Comparison of ENCODE assay signal across 25 cellular contexts in the genomic region with DNA sequence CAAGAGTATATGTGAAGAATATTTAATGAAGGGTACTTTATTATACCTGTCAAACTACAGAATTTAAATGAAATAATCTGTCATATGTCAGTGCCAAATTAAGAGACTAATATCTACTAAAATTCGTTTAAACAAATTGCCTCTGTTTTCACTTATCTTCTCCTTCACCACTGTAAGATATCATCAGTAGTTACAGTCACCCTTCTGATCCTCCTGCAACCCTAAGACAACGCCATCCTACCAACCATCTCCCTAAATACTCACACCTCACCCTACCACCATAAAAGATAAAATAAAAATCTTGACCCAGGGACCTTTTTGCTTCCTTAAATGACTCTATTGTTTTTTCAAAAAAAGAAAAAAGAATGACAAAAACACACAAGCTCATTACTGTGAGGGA. TPM values are rescaled to one million over a fixed set of nuclear protein-coding genes. Genes with fewer than 3 reads are reported as not detected.
DNase-seq lines count a peak whose midpoint lies in the region; ATAC-seq and TF ChIP-seq lines count a peak whose summit lies in the region.
"Had no signal": no experiment of that assay in that cellular context is flagged by ENCODE, and none has a peak within 500 bp of the region (broad histone marks: within the 10 kb centered on the region; RNA-seq: fewer than 3 reads in every experiment).

No MANE protein-coding gene starts in this region.

- no peak overlapping the region for H3K4me3 Mint-ChIP-seq in activated CD8-positive, alpha-beta T cell treated with anti-CD3 and anti-CD28 coated beads for 36 hours
- H3K4me3 Mint-ChIP-seq in activated CD8-positive, alpha-beta T cell treated with anti-CD3 and anti-CD28 coated beads, Interleukin-2, amount 10 ng/mL, durations not matched to agents 7 days and 5 days = no peak overlapping the region
- H3K4me3 Mint-ChIP-seq in CD4-positive, alpha-beta T cell = no peak overlapping the region
- H3K4me3 Mint-ChIP-seq in glutamatergic neuron (ENCODE audit: unreplicated experiment) = no peak overlapping the region
- H3K4me3 Mint-ChIP-seq: activated B cell treated with CpG ODN at 0.5 μM for 24 hours, memory B cell had no signal

- 58% methylated on average over 2 of the region's 2 CpGs for WGBS in SK-N-SH (ENCODE audit: low lambda C conversion rate)

- TF ChIP-seq EP300 in SK-N-SH (IDR thresholded peaks at IDR 0.05; ENCODE audit: borderline replicate concordance in 1 of 2, low read depth in 1 of 2, low read length in 1 of 2) = peak in 1 of 2 experiments; percentile 58; a peak in 2 of 4 replicates

- peaks cover 68% of the 10 kb centered on the region; the same call in 1 of the 2 replicates for H4K20me1 ChIP-seq in SK-N-SH (ENCODE audit: insufficient read depth)

- no peak for TF ChIP-seq CTCF in activated CD8-positive, alpha-beta T cell treated with anti-CD3 and anti-CD28 coated beads for 36 hours (IDR thresholded peaks at IDR 0.05)
- TF ChIP-seq CTCF in CD4-positive, alpha-beta T cell (IDR thresholded peaks at IDR 0.05) = no peak
- TF ChIP-seq CTCF in SK-N-SH (IDR thresholded peaks at IDR 0.05) = no peak
- no peak for TF ChIP-seq CTCF in glutamatergic neuron (IDR thresholded peaks at IDR 0.05; ENCODE audit: partially characterized antibody, unreplicated experiment)

- H3K9me2 ChIP-seq in SK-N-SH = no peaks in the 10 kb centered on the region

- no peak overlapping the region for H2AFZ ChIP-seq in SK-N-SH (ENCODE audit: low read depth)

- POLR2A ChIA-PET in activated CD8-positive, alpha-beta T cell treated with anti-CD3 and anti-CD28 coated beads for 36 hours (lab: Charles Lee) = interaction anchor here (0.9 kb wide), 1 partner anchor 68 kb away, joined by 3 read pairs; no protein-coding TSS in a partner anchor
- POLR2A ChIA-PET in activated CD8-positive, alpha-beta T cell treated with anti-CD3 and anti-CD28 coated beads, Interleukin-2, amount 10 ng/mL, durations not matched to agents 7 days and 5 days (lab: Charles Lee) = no interaction called here
- POLR2A ChIA-PET in CD4-positive, alpha-beta T cell (lab: Charles Lee) = no interaction called here
- POLR2A ChIA-PET in SK-N-SH (lab: Yijun Ruan, JAX) = no interaction called here

- no peak for TF ChIP-seq RAD21 in SK-N-SH (IDR thresholded peaks at IDR 0.05; ENCODE audit: low read length)

- DNase-seq in activated CD8-positive, alpha-beta T cell treated with anti-CD3 and anti-CD28 coated beads for 36 hours = no peak
- DNase-seq in activated CD8-positive, alpha-beta T cell treated with anti-CD3 and anti-CD28 coated beads, Interleukin-2, amount 10 ng/mL, durations not matched to agents 7 days and 5 days = no peak
- no peak for DNase-seq in CD4-positive, alpha-beta T cell
- DNase-seq in SK-N-SH (no peak), glutamatergic neuron (no peak), ureter (ENCODE audit: low spot score) (no peak), RPMI8226 (no peak)
- DNase-seq: activated B cell treated with CpG ODN at 0.5 μM for 24 hours; activated T-cell treated with anti-CD3 and anti-CD28 coated beads, Interleukin-2, amount 50 U/mL, for 1 hour; Caco-2; DND-41; GOT3; head of caudate nucleus; NCI-H146; NCI-H510A treated with DMSO at 0.1 percent for 48 hours; NK-92 treated with Interleukin-12 subunit alpha and Interleukin-12 subunit beta, amount 100 ng/mL, for 24 hours; nucleus accumbens; SJCRH30; stimulated activated CD4-positive, alpha-beta T cell treated with anti-CD3 and anti-CD28 coated beads, Interleukin-1b, Interleukin-23, amount 100 ng/mL, for 48 hours; upper lobe of left lung had no signal

- peak overlapping the region; percentile 58 for H3K27ac Mint-ChIP-seq in activated CD8-positive, alpha-beta T cell treated with anti-CD3 and anti-CD28 coated beads for 36 hours
- H3K27ac Mint-ChIP-seq in activated CD8-positive, alpha-beta T cell treated with anti-CD3 and anti-CD28 coated beads, Interleukin-2, amount 10 ng/mL, durations not matched to agents 7 days and 5 days = no peak overlapping the region
- peak overlapping the region; percentile 32 for H3K27ac Mint-ChIP-seq in CD4-positive, alpha-beta T cell
- H3K27ac Mint-ChIP-seq in glutamatergic neuron (ENCODE audit: unreplicated experiment) = peak overlapping the region; percentile 11
- H3K27ac Mint-ChIP-seq: activated B cell treated with CpG ODN at 0.5 μM for 24 hours, memory B cell had no signal

- H3K27me3 Mint-ChIP-seq in activated CD8-positive, alpha-beta T cell treated with anti-CD3 and anti-CD28 coated beads for 36 hours = no peaks in the 10 kb centered on the region
- no peaks in the 10 kb centered on the region for H3K27me3 Mint-ChIP-seq in activated CD8-positive, alpha-beta T cell treated with anti-CD3 and anti-CD28 coated beads, Interleukin-2, amount 10 ng/mL, durations not matched to agents 7 days and 5 days (ENCODE audit: low read depth)
- no peaks in the 10 kb centered on the region for H3K27me3 Mint-ChIP-seq in CD4-positive, alpha-beta T cell
- H3K27me3 Mint-ChIP-seq in glutamatergic neuron (ENCODE audit: unreplicated experiment) = peaks cover 4% of the 10 kb centered on the region
- H3K27me3 Mint-ChIP-seq: activated B cell treated with CpG ODN at 0.5 μM for 24 hours, memory B cell had no signal

- no peaks in the 10 kb centered on the region for H3K36me3 ChIP-seq in SK-N-SH (replicated peaks in 1 of 2; ENCODE audit: control insufficient read depth in 1 of 2, insufficient read depth in 2 of 2, low read length in 1 of 2)
- H3K36me3 ChIP-seq: upper lobe of left lung had no signal

- intact Hi-C loops in activated CD8-positive, alpha-beta T cell treated with anti-CD3 and anti-CD28 coated beads for 36 hours (cut with micrococcal nuclease) = no loop called here
- intact Hi-C loops in CD4-positive, alpha-beta T cell (cut with DNase I, micrococcal nuclease) = no loop called here

- H3K4me3 ChIP-seq in SK-N-SH (ENCODE audit: low read depth in 2 of 2, low read length in 1 of 2) = no peak overlapping the region
- H3K4me3 ChIP-seq: SJCRH30, skin epidermis, upper lobe of left lung had no signal

- H3F3A ChIP-seq in SK-N-SH (replicated peaks; ENCODE audit: insufficient read depth) = peaks cover 3% of the 10 kb centered on the region

- H3K4me2 ChIP-seq in SK-N-SH = no peak overlapping the region

- H3K9ac ChIP-seq in SK-N-SH = no peak overlapping the region

- H3K27me3 ChIP-seq in CD4-positive, alpha-beta T cell (ENCODE audit: control insufficient read depth, insufficient read depth, low read length) = no peaks in the 10 kb centered on the region
- H3K27me3 ChIP-seq in SK-N-SH (ENCODE audit: insufficient read depth) = no peaks in the 10 kb centered on the region
- H3K27me3 ChIP-seq: SJCRH30, upper lobe of left lung had no signal

- peaks cover 21% of the 10 kb centered on the region for H3K36me3 Mint-ChIP-seq in activated CD8-positive, alpha-beta T cell treated with anti-CD3 and anti-CD28 coated beads for 36 hours (ENCODE audit: low read depth)
- H3K36me3 Mint-ChIP-seq in activated CD8-positive, alpha-beta T cell treated with anti-CD3 and anti-CD28 coated beads, Interleukin-2, amount 10 ng/mL, durations not matched to agents 7 days and 5 days (ENCODE audit: low read depth) = peaks cover 32% of the 10 kb centered on the region
- H3K36me3 Mint-ChIP-seq in CD4-positive, alpha-beta T cell (ENCODE audit: low read depth) = peaks cover 10% of the 10 kb centered on the region
- H3K36me3 Mint-ChIP-seq in glutamatergic neuron (ENCODE audit: unreplicated experiment) = peaks cover 8% of the 10 kb centered on the region

- peaks cover 46% of the 10 kb centered on the region for H3K4me1 Mint-ChIP-seq in activated CD8-positive, alpha-beta T cell treated with anti-CD3 and anti-CD28 coated beads for 36 hours (ENCODE audit: low read depth)
- H3K4me1 Mint-ChIP-seq in activated CD8-positive, alpha-beta T cell treated with anti-CD3 and anti-CD28 coated beads, Interleukin-2, amount 10 ng/mL, durations not matched to agents 7 days and 5 days (ENCODE audit: low read depth) = peaks cover 48% of the 10 kb centered on the region
- H3K4me1 Mint-ChIP-seq in CD4-positive, alpha-beta T cell (ENCODE audit: low read depth) = peaks cover 30% of the 10 kb centered on the region
- peaks cover 23% of the 10 kb centered on the region for H3K4me1 Mint-ChIP-seq in glutamatergic neuron (ENCODE audit: low read depth, unreplicated experiment)

- peaks cover 11% of the 10 kb centered on the region for H3K9me3 ChIP-seq in CD4-positive, alpha-beta T cell (ENCODE audit: control insufficient read depth, low read length)
- H3K9me3 ChIP-seq in SK-N-SH = no peaks in the 10 kb centered on the region
- H3K9me3 ChIP-seq: Caco-2, SJCRH30 had no signal

- H3K9me3 Mint-ChIP-seq in activated CD8-positive, alpha-beta T cell treated with anti-CD3 and anti-CD28 coated beads for 36 hours = peaks cover 7% of the 10 kb centered on the region
- H3K9me3 Mint-ChIP-seq in activated CD8-positive, alpha-beta T cell treated with anti-CD3 and anti-CD28 coated beads, Interleukin-2, amount 10 ng/mL, durations not matched to agents 7 days and 5 days (ENCODE audit: insufficient read depth) = peaks cover 11% of the 10 kb centered on the region
- H3K9me3 Mint-ChIP-seq in CD4-positive, alpha-beta T cell = peaks cover 8% of the 10 kb centered on the region
- H3K9me3 Mint-ChIP-seq in glutamatergic neuron (ENCODE audit: unreplicated experiment) = peaks cover 4% of the 10 kb centered on the region

- no peak for ATAC-seq in activated CD8-positive, alpha-beta T cell treated with anti-CD3 and anti-CD28 coated beads for 36 hours
- no peak for ATAC-seq in activated CD8-positive, alpha-beta T cell treated with anti-CD3 and anti-CD28 coated beads, Interleukin-2, amount 10 ng/mL, durations not matched to agents 7 days and 5 days
- no peak for ATAC-seq in CD4-positive, alpha-beta T cell (ENCODE audit: poor library complexity)
- no peak for ATAC-seq in GM18520 (IDR thresholded peaks at IDR 0.05; ENCODE audit: unreplicated experiment)
- ATAC-seq: Panc1 had no signal

- peaks cover 99% of the 10 kb centered on the region for H3K79me2 ChIP-seq in SK-N-SH (ENCODE audit: insufficient read depth)

- peaks cover 2 to 9% of the 10 kb centered on the region in 2 experiments; a peak in 3 of 4 replicates for H3K4me1 ChIP-seq in SK-N-SH (ENCODE audit: control insufficient read depth in 1 of 2, insufficient read depth in 2 of 2, low read depth in 1 of 2, low read length in 1 of 2)
- H3K4me1 ChIP-seq: SJCRH30, upper lobe of left lung had no signal

- no peak overlapping the region for H3K27ac ChIP-seq in CD4-positive, alpha-beta T cell (ENCODE audit: low read depth, low read length)
- no peak overlapping the region for H3K27ac ChIP-seq in SK-N-SH (ENCODE audit: low read depth in 2 of 2, low read length in 1 of 2)
- H3K27ac ChIP-seq: epithelial cell of prostate, SJCRH30, skin epidermis, upper lobe of left lung had no signal

- CTCF ChIA-PET in activated CD8-positive, alpha-beta T cell treated with anti-CD3 and anti-CD28 coated beads for 36 hours (lab: Charles Lee) = no interaction called here
- CTCF ChIA-PET in activated CD8-positive, alpha-beta T cell treated with anti-CD3 and anti-CD28 coated beads, Interleukin-2, amount 10 ng/mL, durations not matched to agents 7 days and 5 days (lab: Charles Lee) = interaction anchor here (0.6 kb wide), 1 partner anchor 79 kb away, joined by 3 read pairs; no protein-coding TSS in a partner anchor
- CTCF ChIA-PET in CD4-positive, alpha-beta T cell (lab: Charles Lee) = no interaction called here
- CTCF ChIA-PET in SK-N-SH (lab: Yijun Ruan, JAX) = interaction anchor here (1.2 kb wide), 1 partner anchor 47 kb away, joined by 3 read pairs; no protein-coding TSS in a partner anchor

RNA-seq across cellular contexts. Expression of gene EZH2, which starts 20.8 kb away (rescaled TPM):
- 100 to 1,000 TPM; 112 to 114 TPM for total RNA-seq in activated CD8-positive, alpha-beta T cell treated with anti-CD3 and anti-CD28 coated beads for 36 hours
- total RNA-seq in activated CD8-positive, alpha-beta T cell treated with anti-CD3 and anti-CD28 coated beads, Interleukin-2, amount 10 ng/mL, durations not matched to agents 7 days and 5 days = 100 to 1,000 TPM; 115 to 118 TPM
- 10 to 100 TPM; 16.0 to 17.6 TPM for total RNA-seq in CD4-positive, alpha-beta T cell
- polyA plus RNA-seq in SK-N-SH (2012; rRNA removed) = 30.6 and 32.7 TPM in 2 replicates
- 27.1 and 28.1 TPM in 2 replicates for polyA plus RNA-seq in SK-N-SH (2012; cell fraction: cytosol; rRNA removed)
- 56.9 and 84.1 TPM in 2 replicates for polyA plus RNA-seq in SK-N-SH (2012; cell fraction: nucleus; rRNA removed)
- total RNA-seq in glutamatergic neuron (ENCODE audit: unreplicated experiment) (314 TPM), ureter (3.6 TPM)

Comparison
In these comparisons a context has a peak if more than half of its experiments do, and no peak if none do; other contexts are left out.
1. CTCF ChIA-PET loops: an anchor here in activated CD8-positive, alpha-beta T cell treated with anti-CD3 and anti-CD28 coated beads, Interleukin-2, amount 10 ng/mL, durations not matched to agents 7 days and 5 days (0.6 kb wide) and SK-N-SH (1.2 kb wide); none called in activated CD8-positive, alpha-beta T cell treated with anti-CD3 and anti-CD28 coated beads for 36 hours and CD4-positive, alpha-beta T cell.
2. RNA of gene EZH2, which starts 20.8 kb away (total RNA-seq): 314 TPM in glutamatergic neuron (single experiment), 115 to 118 TPM in activated CD8-positive, alpha-beta T cell treated with anti-CD3 and anti-CD28 coated beads, Interleukin-2, amount 10 ng/mL, durations not matched to agents 7 days and 5 days and 112 to 114 TPM in activated CD8-positive, alpha-beta T cell treated with anti-CD3 and anti-CD28 coated beads for 36 hours; 16.0 to 17.6 TPM in CD4-positive, alpha-beta T cell and 3.6 TPM in ureter (single experiment); every median in the first group is over 4 times any median in the second.